9 cellular contexts compared by ENCODE assay signal in the genomic region with DNA sequence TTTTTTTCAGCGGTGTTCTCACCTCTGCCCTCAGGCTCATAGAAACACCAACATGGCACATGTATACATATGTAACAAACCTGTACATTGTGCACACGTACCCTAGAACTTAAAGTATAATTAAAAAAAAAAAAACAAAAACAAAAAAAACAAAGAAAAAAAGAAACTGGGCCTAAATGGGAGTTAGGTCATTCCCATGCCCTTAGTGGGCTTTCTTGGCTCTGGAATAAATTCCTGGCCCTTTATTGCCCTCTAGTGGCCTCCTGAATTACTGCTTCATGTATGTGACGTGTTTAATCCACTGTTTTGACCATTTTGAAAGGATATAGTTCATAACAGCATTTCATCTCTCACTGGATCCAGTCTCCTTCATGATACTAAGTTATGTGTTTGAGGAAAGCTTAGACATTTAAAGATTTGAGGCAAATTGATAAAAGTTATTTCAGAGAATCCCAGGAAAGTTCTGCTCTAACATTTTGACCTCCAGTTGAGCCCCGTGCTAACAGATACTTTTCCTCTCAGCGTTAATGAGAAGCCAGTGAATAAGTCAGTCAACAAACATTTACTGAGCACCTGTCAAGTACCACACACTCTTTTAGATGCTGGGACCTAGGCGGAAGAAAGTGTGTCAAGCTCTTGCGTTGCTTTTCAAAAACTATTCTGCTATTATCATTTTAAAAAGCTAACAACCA. TPM values are rescaled to one million over a fixed set of nuclear protein-coding genes. Genes with fewer than 3 reads are reported as not detected.
DNase-seq lines count a peak whose midpoint lies in the region; ATAC-seq and TF ChIP-seq lines count a peak whose summit lies in the region.
"Had no signal": no experiment of that assay in that cellular context is flagged by ENCODE, and none has a peak within 500 bp of the region (broad histone marks: within the 10 kb centered on the region; RNA-seq: fewer than 3 reads in every experiment).

No MANE protein-coding gene starts in this region.

- peaks cover 0 to 16% (median 0%) of the 10 kb centered on the region in 3 donors for H3K9me3 ChIP-seq in gastroesophageal sphincter

- WGBS in gastroesophageal sphincter (ENCODE audit: low coverage in 1 of 2), 2 donors: 53 to 55% methylated on average over 6 to 7 of the region's 7 CpGs

- peaks cover 4% of the 10 kb centered on the region for H3K9me3 Mint-ChIP-seq in activated CD4-positive, alpha-beta T cell treated with anti-CD3 and anti-CD28 coated beads, Interleukin-2, amount 10 ng/mL, durations not matched to agents 24 days and 14 days
- peaks cover 10% of the 10 kb centered on the region for H3K9me3 Mint-ChIP-seq in osteocyte (ENCODE audit: unreplicated experiment)

- no peaks in the 10 kb centered on the region for H3K36me3 ChIP-seq in gastroesophageal sphincter

- no peaks in the 10 kb centered on the region for H3K27me3 ChIP-seq in gastroesophageal sphincter

- no peak overlapping the region for H3K4me3 ChIP-seq in gastroesophageal sphincter

- peaks cover 3% of the 10 kb centered on the region for H3K4me1 Mint-ChIP-seq in activated CD4-positive, alpha-beta T cell treated with anti-CD3 and anti-CD28 coated beads, Interleukin-2, amount 10 ng/mL, durations not matched to agents 24 days and 14 days
- peaks cover 6% of the 10 kb centered on the region for H3K4me1 Mint-ChIP-seq in osteocyte (ENCODE audit: unreplicated experiment)

- H3K27ac ChIP-seq in gastroesophageal sphincter: peak overlapping the region in 2 of 4 donors; percentile 48 to 53

- ATAC-seq in gastroesophageal sphincter: peak; percentile 60
- ATAC-seq in GM21515 (IDR thresholded peaks at IDR 0.05; ENCODE audit: unreplicated experiment): no peak

- DNase-seq in Ammon's horn (ENCODE audit: low spot score) (peak; percentile 69), NCI-H2107 (lab: John Stamatoyannopoulos, UW) (peak; percentile 51), osteocyte (ENCODE audit: extremely low spot score, unreplicated experiment) (no peak)
- DNase-seq in activated CD4-positive, alpha-beta T cell treated with anti-CD3 and anti-CD28 coated beads, Interleukin-2, amount 10 ng/mL, durations not matched to agents 24 days and 14 days: peak; percentile 82
- no peak for DNase-seq in activated CD4-positive, CD25-positive, alpha-beta regulatory T cell treated with anti-CD3 and anti-CD28 coated beads, Interleukin-2, amount 50 U/mL, for 72 hours

- peaks cover 0 to 22% (median 5%) of the 10 kb centered on the region in 3 donors for H3K4me1 ChIP-seq in gastroesophageal sphincter

- H3K27ac Mint-ChIP-seq in activated CD4-positive, alpha-beta T cell treated with anti-CD3 and anti-CD28 coated beads, Interleukin-2, amount 10 ng/mL, durations not matched to agents 24 days and 14 days: no peak overlapping the region
- H3K27ac Mint-ChIP-seq in osteocyte (ENCODE audit: unreplicated experiment): no peak overlapping the region

- intact Hi-C loops in activated CD4-positive, alpha-beta T cell treated with anti-CD3 and anti-CD28 coated beads, Interleukin-2, amount 10 ng/mL, durations not matched to agents 24 days and 14 days (cut with micrococcal nuclease): loop anchor here (1.0 kb wide), 1 partner anchor 109 kb away; no protein-coding TSS in a partner anchor

- no peak for TF ChIP-seq POLR2A in gastroesophageal sphincter (IDR thresholded peaks at IDR 0.05)

- TF ChIP-seq EP300 in gastroesophageal sphincter (IDR thresholded peaks at IDR 0.05): no peak

- H3K36me3 Mint-ChIP-seq in activated CD4-positive, alpha-beta T cell treated with anti-CD3 and anti-CD28 coated beads, Interleukin-2, amount 10 ng/mL, durations not matched to agents 24 days and 14 days (ENCODE audit: low read depth): no peaks in the 10 kb centered on the region
- H3K36me3 Mint-ChIP-seq in osteocyte (ENCODE audit: unreplicated experiment): peaks cover 3% of the 10 kb centered on the region

- TF ChIP-seq CTCF in GM12873 (IDR thresholded peaks at IDR 0.05; ENCODE audit: insufficient read depth, low read depth, low read length, missing control alignments): peak; percentile 74
- TF ChIP-seq CTCF in gastroesophageal sphincter (IDR thresholded peaks at IDR 0.05): peak; percentile 77 to 91 (median 86)
- peak; percentile 85 for TF ChIP-seq CTCF in osteocyte (IDR thresholded peaks at IDR 0.05)

- no peak overlapping the region for H3K4me3 Mint-ChIP-seq in activated CD4-positive, alpha-beta T cell treated with anti-CD3 and anti-CD28 coated beads, Interleukin-2, amount 10 ng/mL, durations not matched to agents 24 days and 14 days
- H3K4me3 Mint-ChIP-seq in osteocyte (ENCODE audit: unreplicated experiment): no peak overlapping the region
- H3K4me3 Mint-ChIP-seq: IgD-negative memory B cell had no signal

- H3K27me3 Mint-ChIP-seq in activated CD4-positive, alpha-beta T cell treated with anti-CD3 and anti-CD28 coated beads, Interleukin-2, amount 10 ng/mL, durations not matched to agents 24 days and 14 days: peaks cover 15% of the 10 kb centered on the region
- H3K27me3 Mint-ChIP-seq in osteocyte (ENCODE audit: unreplicated experiment): peaks cover 18% of the 10 kb centered on the region
- H3K27me3 Mint-ChIP-seq: IgD-negative memory B cell had no signal

RNA-seq across cellular contexts. Expression of gene SYPL1, which starts 54.7 kb away (rescaled TPM):
- 26.6 and 27.2 TPM in 2 replicates for total RNA-seq in activated CD4-positive, alpha-beta T cell treated with anti-CD3 and anti-CD28 coated beads, Interleukin-2, amount 10 ng/mL, durations not matched to agents 24 days and 14 days
- total RNA-seq in gastroesophageal sphincter (100 to 1,000 TPM in 1 of 4 donors, 10 to 100 TPM in 3; 80.0 to 132 (median 93.2) TPM), osteocyte (80.9 and 85.4 TPM in 2 replicates)

Comparison
In these comparisons a context has a peak if more than half of its experiments do, and no peak if none do; other contexts are left out.
1. DNase-seq: peak in Ammon's horn (single experiment), NCI-H2107 (single experiment) and activated CD4-positive, alpha-beta T cell treated with anti-CD3 and anti-CD28 coated beads, Interleukin-2, amount 10 ng/mL, durations not matched to agents 24 days and 14 days (single experiment); none in osteocyte (single experiment) and activated CD4-positive, CD25-positive, alpha-beta regulatory T cell treated with anti-CD3 and anti-CD28 coated beads, Interleukin-2, amount 50 U/mL, for 72 hours (single experiment).
2. Peak in every context shown above with its lines, with median percentiles within 50 percentile points of each other: CTCF ChIP-seq.